11 cellular contexts compared by ENCODE assay signal in genomic region chr15:58453931-58454793, GRCh38.
A peak's percentile ranks its signal among the peaks of the same experiment; 100 is the strongest.
DNase-seq lines count a peak whose midpoint lies in the region; ATAC-seq and FAIRE-seq lines count a peak whose summit lies in the region.
"Had no signal": no experiment of that assay in that cellular context is flagged by ENCODE, and none has a peak within 500 bp of the region (broad histone marks: within the 10 kb centered on the region; RNA-seq: fewer than 3 reads in every experiment).

No MANE protein-coding gene starts in this region.

- peak; percentile 51 for ATAC-seq in GM21526 (IDR thresholded peaks at IDR 0.05; ENCODE audit: low FRiP score, unreplicated experiment)
- no peak for ATAC-seq in HG03342 (IDR thresholded peaks at IDR 0.05; ENCODE audit: unreplicated experiment)
- no peak for ATAC-seq in GM18868 (IDR thresholded peaks at IDR 0.05; ENCODE audit: unreplicated experiment)

- peak overlapping the region; percentile 31 for H3K27ac Mint-ChIP-seq in dendritic cell treated with granulocyte-macrophage colony-stimulating factor and Interleukin-4, amounts not matched to agents 40 ng/mL and 50 ng/mL, for 4 days

- no peak for FAIRE-seq in RCC 7860 (lab: Jason Lieb, UNC)

- H3K4me3 Mint-ChIP-seq in dendritic cell treated with granulocyte-macrophage colony-stimulating factor and Interleukin-4, amounts not matched to agents 40 ng/mL and 50 ng/mL, for 4 days, result no peak overlapping the region
- H3K4me3 Mint-ChIP-seq: CD4-positive, alpha-beta memory T cell had no signal

- H3K4me1 Mint-ChIP-seq in dendritic cell treated with granulocyte-macrophage colony-stimulating factor and Interleukin-4, amounts not matched to agents 40 ng/mL and 50 ng/mL, for 4 days (ENCODE audit: low read depth), result peaks cover 31% of the 10 kb centered on the region

- no peaks in the 10 kb centered on the region for H3K9me3 Mint-ChIP-seq in dendritic cell treated with granulocyte-macrophage colony-stimulating factor and Interleukin-4, amounts not matched to agents 40 ng/mL and 50 ng/mL, for 4 days
- H3K9me3 Mint-ChIP-seq: CD4-positive, alpha-beta memory T cell had no signal

- DNase-seq in CD1c-positive myeloid dendritic cell (ENCODE audit: extremely low spot score) (peak; percentile 78), RCC 7860 (ENCODE audit: low spot score) (peak; percentile 39), AML-193 (lab: John Stamatoyannopoulos, UW) (no peak), NCI-H1105 (lab: John Stamatoyannopoulos, UW) (no peak)
- DNase-seq: CD4-positive, alpha-beta memory T cell; H7; mesendoderm had no signal

- intact Hi-C loops in dendritic cell treated with granulocyte-macrophage colony-stimulating factor and Interleukin-4, amounts not matched to agents 40 ng/mL and 50 ng/mL, for 4 days (cut with micrococcal nuclease), result no loop called here

- no peaks in the 10 kb centered on the region for H3K36me3 Mint-ChIP-seq in dendritic cell treated with granulocyte-macrophage colony-stimulating factor and Interleukin-4, amounts not matched to agents 40 ng/mL and 50 ng/mL, for 4 days (ENCODE audit: low read depth)
- H3K36me3 Mint-ChIP-seq: CD4-positive, alpha-beta memory T cell had no signal

- peaks cover 8% of the 10 kb centered on the region for H3K27me3 Mint-ChIP-seq in dendritic cell treated with granulocyte-macrophage colony-stimulating factor and Interleukin-4, amounts not matched to agents 40 ng/mL and 50 ng/mL, for 4 days

Comparison
In these comparisons a context has a peak if more than half of its experiments do, and no peak if none do; other contexts are left out.
1. DNase-seq: peak in CD1c-positive myeloid dendritic cell (single experiment) and RCC 7860 (single experiment); none in AML-193 (0 of 2) and NCI-H1105 (single experiment).